Comparison of ENCODE assay signal across 23 cellular contexts in genomic region chr11:34256150-34256549, GRCh38.
"Had no signal": no experiment of that assay in that cellular context is flagged by ENCODE, and none has a peak within 500 bp of the region (broad histone marks: within the 10 kb centered on the region; RNA-seq: fewer than 3 reads in every experiment).

No MANE protein-coding gene starts in this region.

- H3K27ac Mint-ChIP-seq: activated naive CD4-positive, alpha-beta T cell treated with anti-CD3 and anti-CD28 coated beads for 36 hours; activated naive CD8-positive, alpha-beta T cell treated with anti-CD3 and anti-CD28 coated beads for 36 hours; activated T-helper 1 cell treated with anti-CD3 and anti-CD28 coated beads, Interleukin-12 subunit alpha, Interleukin-12 subunit beta, Interleukin-2, Interleukin-4 antibody, amounts not matched to agents 30 ng/mL and 10 ng/mL and 1 ng/mL, durations not matched to agents 14 hours and 24 hours and 36 hours; mesothelial cell of epicardium; naive B cell had no signal

- H3K9me3 ChIP-seq: adrenal gland, esophagus squamous epithelium, pancreas, psoas muscle, spleen, upper lobe of right lung had no signal

- H3K27ac ChIP-seq: adrenal gland, brain microvascular endothelial cell, esophagus squamous epithelium, pancreas, psoas muscle, spleen, upper lobe of right lung, VCaP had no signal

- H3K27me3 ChIP-seq: adrenal gland, brain microvascular endothelial cell, esophagus squamous epithelium, pancreas, spleen, upper lobe of right lung had no signal

- H3K4me3 ChIP-seq: adrenal gland, esophagus squamous epithelium, pancreas, psoas muscle, spleen, upper lobe of right lung had no signal

- H3K27me3 Mint-ChIP-seq: activated naive CD8-positive, alpha-beta T cell treated with anti-CD3 and anti-CD28 coated beads for 36 hours had no signal

- H3K36me3 Mint-ChIP-seq: activated naive CD8-positive, alpha-beta T cell treated with anti-CD3 and anti-CD28 coated beads for 36 hours; mesothelial cell of epicardium; naive B cell had no signal

- H3K36me3 ChIP-seq: adrenal gland, brain microvascular endothelial cell, esophagus squamous epithelium, pancreas, spleen, upper lobe of right lung had no signal

- DNase-seq: activated CD4-positive, alpha-beta T cell treated with anti-CD3 and anti-CD28 coated beads for 48 hours; activated CD4-positive, alpha-beta T cell treated with anti-CD3 and anti-CD28 coated beads, Interleukin-2, amount 50 U/mL, for 48 hours; activated CD8-positive, alpha-beta memory T cell treated with anti-CD3 and anti-CD28 coated beads for 24 hours; activated effector memory CD4-positive, alpha-beta T cell treated with anti-CD3 and anti-CD28 coated beads, Interleukin-2, amount 50 U/mL, for 16 hours; activated naive CD4-positive, alpha-beta T cell treated with anti-CD3 and anti-CD28 coated beads for 36 hours; activated naive CD8-positive, alpha-beta T cell treated with anti-CD3 and anti-CD28 coated beads for 36 hours; adrenal gland; brain microvascular endothelial cell; dermis blood vessel endothelial cell; effector CD4-positive, alpha-beta T cell; esophagus squamous epithelium; foreskin melanocyte; mammary epithelial cell; naive B cell; pancreas; psoas muscle; spleen; stimulated activated naive CD8-positive, alpha-beta T cell treated with anti-CD3 and anti-CD28 coated beads, Interleukin-15, Interleukin-2, amounts not matched to agents 100 U/mL and 50 U/mL, for 24 hours; upper lobe of right lung had no signal

- H3K9me3 Mint-ChIP-seq: activated naive CD4-positive, alpha-beta T cell treated with anti-CD3 and anti-CD28 coated beads for 36 hours; activated naive CD8-positive, alpha-beta T cell treated with anti-CD3 and anti-CD28 coated beads for 36 hours; activated T-helper 1 cell treated with anti-CD3 and anti-CD28 coated beads, Interleukin-12 subunit alpha, Interleukin-12 subunit beta, Interleukin-2, Interleukin-4 antibody, amounts not matched to agents 30 ng/mL and 10 ng/mL and 1 ng/mL, durations not matched to agents 14 hours and 24 hours and 36 hours; central memory CD8-positive, alpha-beta T cell; mesothelial cell of epicardium; naive B cell had no signal

- ATAC-seq: pancreas; psoas muscle; stimulated activated naive CD8-positive, alpha-beta T cell treated with anti-CD3 and anti-CD28 coated beads, Interleukin-15, Interleukin-2, amounts not matched to agents 100 U/mL and 50 U/mL, for 24 hours; upper lobe of right lung had no signal

- H3K4me3 Mint-ChIP-seq: activated naive CD4-positive, alpha-beta T cell treated with anti-CD3 and anti-CD28 coated beads for 36 hours; activated naive CD8-positive, alpha-beta T cell treated with anti-CD3 and anti-CD28 coated beads for 36 hours; activated T-helper 1 cell treated with anti-CD3 and anti-CD28 coated beads, Interleukin-12 subunit alpha, Interleukin-12 subunit beta, Interleukin-2, Interleukin-4 antibody, amounts not matched to agents 30 ng/mL and 10 ng/mL and 1 ng/mL, durations not matched to agents 14 hours and 24 hours and 36 hours; central memory CD8-positive, alpha-beta T cell; mesothelial cell of epicardium had no signal
